ENCODE assay signal across 9 cellular contexts in the genomic region with DNA sequence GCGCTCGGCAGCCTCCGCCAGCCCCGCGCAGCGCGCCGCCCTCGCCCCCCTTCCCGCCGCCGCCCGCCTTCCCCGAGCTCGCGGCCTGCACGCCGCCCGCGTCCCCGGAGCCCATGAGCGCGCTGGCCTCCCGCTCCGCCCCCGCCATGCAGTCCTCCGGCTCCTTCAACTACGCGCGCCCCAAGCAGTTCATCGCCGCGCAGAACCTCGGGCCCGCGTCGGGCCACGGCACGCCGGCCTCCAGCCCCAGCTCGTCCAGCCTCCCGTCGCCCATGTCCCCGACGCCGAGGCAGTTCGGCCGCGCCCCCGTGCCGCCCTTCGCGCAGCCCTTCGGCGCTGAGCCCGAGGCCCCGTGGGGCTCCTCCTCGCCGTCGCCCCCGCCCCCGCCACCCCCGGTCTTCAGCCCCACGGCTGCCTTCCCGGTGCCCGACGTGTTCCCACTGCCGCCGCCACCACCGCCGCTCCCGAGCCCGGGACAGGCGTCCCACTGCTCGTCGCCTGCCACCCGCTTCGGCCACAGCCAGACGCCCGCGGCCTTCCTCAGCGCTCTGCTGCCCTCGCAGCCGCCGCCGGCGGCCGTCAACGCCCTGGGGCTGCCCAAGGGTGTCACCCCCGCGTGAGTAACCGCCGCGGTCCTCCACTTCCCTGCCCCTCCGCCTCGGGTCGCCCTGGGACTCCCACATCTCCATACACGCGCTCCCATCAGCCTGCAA.
DNase-seq lines count a peak whose midpoint lies in the region; ATAC-seq and TF ChIP-seq lines count a peak whose summit lies in the region.
"Had no signal": no experiment of that assay in that cellular context is flagged by ENCODE, and none has a peak within 500 bp of the region (broad histone marks: within the 10 kb centered on the region; RNA-seq: fewer than 3 reads in every experiment).

No MANE protein-coding gene starts in this region.

- 0 out of 2 replicates have a peak overlapping the region, but pooled peaks have one; percentile 49 for H3K23ac ChIP-seq in IMR-90 (ENCODE audit: low read depth, low read length)

- CTCF ChIA-PET in IMR-90 (lab: Yijun Ruan, JAX): no interaction called here
- CTCF ChIA-PET in MCF 10A (lab: Yijun Ruan, JAX): interaction anchor here (0.6 to 0.7 kb wide), 2 partner anchors 10 to 247 kb away, joined by 3 to 4 read pairs; no protein-coding TSS in a partner anchor

- peak overlapping the region; percentile 35 to 88; a peak in 3 of 4 replicates for H4K8ac ChIP-seq in IMR-90 (ENCODE audit: low read depth in 2 of 2, low read length in 2 of 2)

- peaks cover 9% of the 10 kb centered on the region for H4K20me1 ChIP-seq in IMR-90 (ENCODE audit: insufficient read depth, low read length)

- peak overlapping the region; percentile 83 for H2AK9ac ChIP-seq in IMR-90 (replicated peaks; ENCODE audit: low read depth, low read length, poor library complexity)

- peak overlapping the region; percentile 74 for H2AFZ ChIP-seq in IMR-90 (replicated peaks; ENCODE audit: low read length, poor library complexity)

- H2BK20ac ChIP-seq in IMR-90 (ENCODE audit: low read depth, low read length): no peak overlapping the region

- ATAC-seq in GM18511 (IDR thresholded peaks at IDR 0.05; ENCODE audit: unreplicated experiment) (peak; percentile 44), IMR-90 (ENCODE audit: low read depth) (peak; percentile 53), right lobe of liver (peak; percentile 65 to 86 (median 80))

- H3K27ac ChIP-seq in IMR-90 (ENCODE audit: insufficient read depth, low read length) (peak overlapping the region; percentile 45), right lobe of liver (peak overlapping the region; percentile 32 to 84 (median 75))
- H3K27ac ChIP-seq: KMS-11 had no signal

- POLR2A ChIA-PET in IMR-90 (lab: Charles Lee; ENCODE audit: unreplicated experiment): no interaction called here
- POLR2A ChIA-PET in MCF 10A (lab: Yijun Ruan, JAX): interaction anchor here (1.1 to 1.2 kb wide), 2 partner anchors 22 to 34 kb away, joined by 4 read pairs; no protein-coding TSS in a partner anchor

- peaks cover 43 to 74% of the 10 kb centered on the region in 2 experiments for H3K79me1 ChIP-seq in IMR-90 (ENCODE audit: low read depth in 1 of 2, low read length in 2 of 2)

- no peak for TF ChIP-seq RAD21 in IMR-90 (IDR thresholded peaks at IDR 0.05; ENCODE audit: low read length)

- TSS peak; percentile 60 for BruUV-seq in IMR-90 (replicated peaks; lab: Mats Ljungman, UMichigan)
- BruUV-seq in MCF 10A (replicated peaks; lab: Mats Ljungman, UMichigan): no TSS peak

- TF ChIP-seq POLR2A in IMR-90 (IDR thresholded peaks at IDR 0.05; ENCODE audit: low read depth, low read length) (no peak), right lobe of liver (IDR thresholded peaks at IDR 0.05) (no peak)

- peaks cover 16% of the 10 kb centered on the region for H3K9me1 ChIP-seq in IMR-90 (ENCODE audit: insufficient read depth, low read length)

- H4K5ac ChIP-seq in IMR-90 (ENCODE audit: low read depth, low read length): no peak overlapping the region; the same call in 1 of the 2 replicates

- TF ChIP-seq CTCF in IMR-90 (conservative IDR thresholded peaks at IDR 0.05; ENCODE audit: low read depth, low read length) (no peak), MCF 10A (IDR thresholded peaks at IDR 0.05; ENCODE audit: unreplicated experiment) (no peak), right lobe of liver (IDR thresholded peaks at IDR 0.05) (peak in 1 of 4 donors; percentile 4)

- no peak overlapping the region; the same call in 1 of the 2 replicates for H3K14ac ChIP-seq in IMR-90 (replicated peaks; ENCODE audit: low read depth, low read length)

- H3K4ac ChIP-seq in IMR-90 (ENCODE audit: low read depth, low read length): peak overlapping the region; percentile 91

- H3K36me3 Mint-ChIP-seq in MCF 10A (ENCODE audit: insufficient read depth, unreplicated experiment): peaks cover 94% of the 10 kb centered on the region
- no peaks in the 10 kb centered on the region for H3K36me3 Mint-ChIP-seq in stimulated activated naive CD8-positive, alpha-beta T cell treated with anti-CD3 and anti-CD28 coated beads, Interleukin-15, Interleukin-2, amounts not matched to agents 100 ng/mL and 50 ng/mL, for 24 hours (ENCODE audit: low read depth)

- peak overlapping the region; percentile 53; the same call in 1 of the 2 replicates for H3K4me2 ChIP-seq in IMR-90 (ENCODE audit: low read depth, low read length)
- H3K4me2 ChIP-seq: KMS-11 had no signal

- H3K4me3 ChIP-seq in IMR-90 (ENCODE audit: insufficient read depth, low read depth, low read length) (no peak overlapping the region; the same call in 1 of the 2 replicates), right lobe of liver (peak overlapping the region; percentile 44 to 65 (median 54))

- H2AK5ac ChIP-seq in IMR-90 (ENCODE audit: low read depth, low read length): peak overlapping the region; percentile 67

- H3K27ac Mint-ChIP-seq in MCF 10A (ENCODE audit: low read depth, unreplicated experiment): peak overlapping the region; percentile 16
- H3K27ac Mint-ChIP-seq in stimulated activated naive CD8-positive, alpha-beta T cell treated with anti-CD3 and anti-CD28 coated beads, Interleukin-15, Interleukin-2, amounts not matched to agents 100 ng/mL and 50 ng/mL, for 24 hours: no peak overlapping the region

- peak overlapping the region; percentile 24; the same call in 1 of the 2 replicates for H3K18ac ChIP-seq in IMR-90 (ENCODE audit: low read depth, low read length)

- no peak overlapping the region; the same call in 1 of the 2 replicates for H4K91ac ChIP-seq in IMR-90 (ENCODE audit: insufficient read depth, low read depth, low read length)

- H3K9ac ChIP-seq in IMR-90 (ENCODE audit: low read depth, low read length): peak overlapping the region; percentile 65
- H3K9ac ChIP-seq: KMS-11 had no signal

- WGBS in IMR-90 (ENCODE audit: extremely low coverage in 2 of 2, insufficient read length in 1 of 2), 2 experiments: 12% methylated on average over 49 of the region's 99 CpGs; no CpG with 5 or more reads in 1 of the 2 experiments
- WGBS in right lobe of liver (ENCODE audit: insufficient coverage, low coverage, low lambda C conversion rate, missing lambda C conversion rate): 0% methylated on average over 2 of the region's 99 CpGs

- H3K4me1 ChIP-seq in IMR-90 (ENCODE audit: control insufficient read depth, insufficient read depth, low read length) (peaks cover 27% of the 10 kb centered on the region), right lobe of liver (peaks cover 0 to 29% (median 6%) of the 10 kb centered on the region in 4 donors)

- DNase-seq in IMR-90 (no peak), MCF 10A (ENCODE audit: unreplicated experiment) (no peak), right lobe of liver (peak; percentile 70 to 76 (median 75)), putamen (ENCODE audit: low spot score) (no peak), HCEC 1CT (no peak), NCI-H146 (lab: John Stamatoyannopoulos, UW) (no peak)

- H3K56ac ChIP-seq in IMR-90 (ENCODE audit: extremely low read depth, insufficient read depth, low read length): no peak overlapping the region

- H3K9me3 ChIP-seq in IMR-90 (ENCODE audit: control insufficient read depth, insufficient read depth, low read length) (peaks cover 4% of the 10 kb centered on the region), right lobe of liver (no peaks in the 10 kb centered on the region)

- in situ Hi-C loops in IMR-90 (cut with MboI; ENCODE audit: low sequenced_read_pairs): no loop called here

- H2BK5ac ChIP-seq in IMR-90 (ENCODE audit: low read depth, low read length, poor library complexity, severe bottlenecking): peak overlapping the region; percentile 83

- H3K4me1 Mint-ChIP-seq in MCF 10A (ENCODE audit: insufficient read depth, unreplicated experiment): peaks cover 27% of the 10 kb centered on the region
- peaks cover 20% of the 10 kb centered on the region for H3K4me1 Mint-ChIP-seq in stimulated activated naive CD8-positive, alpha-beta T cell treated with anti-CD3 and anti-CD28 coated beads, Interleukin-15, Interleukin-2, amounts not matched to agents 100 ng/mL and 50 ng/mL, for 24 hours (ENCODE audit: low read depth)

- H3K9me3 Mint-ChIP-seq in MCF 10A (ENCODE audit: unreplicated experiment): no peaks in the 10 kb centered on the region
- H3K9me3 Mint-ChIP-seq in stimulated activated naive CD8-positive, alpha-beta T cell treated with anti-CD3 and anti-CD28 coated beads, Interleukin-15, Interleukin-2, amounts not matched to agents 100 ng/mL and 50 ng/mL, for 24 hours: no peaks in the 10 kb centered on the region

- no peak overlapping the region for H3K4me3 Mint-ChIP-seq in MCF 10A (ENCODE audit: unreplicated experiment)
- peak overlapping the region; percentile 69 for H3K4me3 Mint-ChIP-seq in stimulated activated naive CD8-positive, alpha-beta T cell treated with anti-CD3 and anti-CD28 coated beads, Interleukin-15, Interleukin-2, amounts not matched to agents 100 ng/mL and 50 ng/mL, for 24 hours

- no peak overlapping the region for H2BK15ac ChIP-seq in IMR-90 (ENCODE audit: low read depth, low read length)

- intact Hi-C loops in IMR-90 (cut with micrococcal nuclease): loop anchor here (2.0 kb wide), 1 partner anchor 39 kb away; no protein-coding TSS in a partner anchor
- intact Hi-C loops in MCF 10A (cut with micrococcal nuclease): no loop called here
- intact Hi-C loops in right lobe of liver (cut with DNase I): no loop called here

- dilution Hi-C loops in IMR-90 (cut with HindIII; ENCODE audit: low sequenced_read_pairs, unreplicated experiment): no loop called here

- peaks cover 28% of the 10 kb centered on the region for H3K36me3 ChIP-seq in IMR-90 (ENCODE audit: control insufficient read depth, insufficient read depth, low read length)
- H3K36me3 ChIP-seq in right lobe of liver: no peaks in the 10 kb centered on the region

- no peaks in the 10 kb centered on the region for H3K27me3 ChIP-seq in IMR-90 (ENCODE audit: control insufficient read depth, insufficient read depth, low read length)
- H3K27me3 ChIP-seq in right lobe of liver: no peaks in the 10 kb centered on the region

- H3K27me3 Mint-ChIP-seq in MCF 10A (ENCODE audit: insufficient read depth, unreplicated experiment): no peaks in the 10 kb centered on the region
- H3K27me3 Mint-ChIP-seq in stimulated activated naive CD8-positive, alpha-beta T cell treated with anti-CD3 and anti-CD28 coated beads, Interleukin-15, Interleukin-2, amounts not matched to agents 100 ng/mL and 50 ng/mL, for 24 hours: peaks cover 69% of the 10 kb centered on the region

- peak overlapping the region; percentile 89; the same call in 1 of the 2 replicates for H2BK120ac ChIP-seq in IMR-90 (ENCODE audit: low read depth, low read length)

TF ChIP-seq in IMR-90, 13 proteins besides CTCF, POLR2A, EP300 and RAD21:
- TF ChIP-seq MAFK (IDR thresholded peaks at IDR 0.05; ENCODE audit: low read depth, low read length): no peak
- TF ChIP-seq RCOR1 (IDR thresholded peaks at IDR 0.05; ENCODE audit: insufficient replicate concordance, low read length): no peak
- no peak for TF ChIP-seq RFX5 (IDR thresholded peaks at IDR 0.05; ENCODE audit: low read depth, low read length)
- TF ChIP-seq BHLHE40 (IDR thresholded peaks at IDR 0.05; ENCODE audit: low read depth, low read length): no peak
- TF ChIP-seq MXI1 (IDR thresholded peaks at IDR 0.05; ENCODE audit: borderline replicate concordance, low read depth, low read length): 0 out of 2 replicates have a peak, but pooled peaks have one; percentile 14
TF ChIP-seq in IMR-90: peak in this region for 1.

Comparison
In these comparisons a context has a peak if more than half of its experiments do, and no peak if none do; other contexts are left out.
1. DNase-seq: peak in right lobe of liver (3 of 3); none in IMR-90 (single experiment), MCF 10A (single experiment), putamen (single experiment), HCEC 1CT (single experiment) and NCI-H146 (single experiment).
2. Peak in every context shown above with its lines, with median percentiles within 50 percentile points of each other: ATAC-seq.